ENCODE assay signal across 1 cellular context in the genomic region with DNA sequence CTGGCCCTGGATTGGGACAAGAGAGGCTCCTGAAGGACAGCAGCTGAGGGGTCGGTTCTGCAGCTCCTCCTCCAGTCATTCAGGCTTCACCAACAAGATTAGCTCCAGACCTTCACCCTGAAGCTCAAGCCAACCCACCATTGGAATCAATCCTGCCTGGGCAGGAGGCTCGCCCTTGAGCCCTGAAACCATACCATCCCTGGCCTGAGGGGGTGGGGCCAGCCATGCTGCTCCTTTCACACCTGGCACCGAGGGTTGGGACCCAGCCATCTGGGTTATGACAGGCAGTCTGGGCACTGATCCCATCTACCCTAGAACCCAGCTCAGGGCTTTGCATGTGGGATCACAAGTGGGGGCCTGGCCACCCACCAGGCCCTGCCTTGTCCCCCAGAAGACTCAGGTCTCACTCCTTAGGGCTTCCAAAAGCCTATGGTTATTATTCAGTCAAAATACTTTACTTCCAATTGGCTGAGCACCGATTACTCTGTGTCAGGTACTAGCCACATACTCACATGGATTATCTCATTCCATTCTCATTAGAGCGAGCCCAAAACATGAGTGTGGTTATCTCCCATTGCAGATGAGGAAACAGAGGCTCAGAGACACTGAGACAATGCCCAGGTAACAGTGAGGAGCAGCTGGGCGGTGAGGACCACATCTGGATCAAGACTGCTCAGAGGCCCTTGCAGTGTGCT.
TF ChIP-seq lines count a peak whose summit lies in the region.

No MANE protein-coding gene starts in this region.

TF ChIP-seq in IMR-90, 13 proteins besides CTCF, POLR2A, EP300 and RAD21:
- TF ChIP-seq NFE2L2 (IDR thresholded peaks at IDR 0.05; ENCODE audit: low read depth, low read length) (no peak), SMC3 (IDR thresholded peaks at IDR 0.05; ENCODE audit: low read depth, low read length) (no peak), MAZ (IDR thresholded peaks at IDR 0.05; ENCODE audit: borderline replicate concordance, low read depth, low read length) (no peak), BHLHE40 (IDR thresholded peaks at IDR 0.05; ENCODE audit: low read depth, low read length) (no peak), RCOR1 (IDR thresholded peaks at IDR 0.05; ENCODE audit: insufficient replicate concordance, low read length) (no peak), FOS (IDR thresholded peaks at IDR 0.05; ENCODE audit: low read depth, low read length) (no peak), RFX5 (IDR thresholded peaks at IDR 0.05; ENCODE audit: low read depth, low read length) (no peak), MXI1 (IDR thresholded peaks at IDR 0.05; ENCODE audit: borderline replicate concordance, low read depth, low read length) (no peak), ELK1 (IDR thresholded peaks at IDR 0.05; ENCODE audit: borderline replicate concordance, low read depth, low read length) (no peak), CHD1 (IDR thresholded peaks at IDR 0.05; ENCODE audit: low read depth, low read length) (no peak), CEBPB (IDR thresholded peaks at IDR 0.05; ENCODE audit: low read depth, low read length) (no peak)
- TF ChIP-seq, protein P1, sequence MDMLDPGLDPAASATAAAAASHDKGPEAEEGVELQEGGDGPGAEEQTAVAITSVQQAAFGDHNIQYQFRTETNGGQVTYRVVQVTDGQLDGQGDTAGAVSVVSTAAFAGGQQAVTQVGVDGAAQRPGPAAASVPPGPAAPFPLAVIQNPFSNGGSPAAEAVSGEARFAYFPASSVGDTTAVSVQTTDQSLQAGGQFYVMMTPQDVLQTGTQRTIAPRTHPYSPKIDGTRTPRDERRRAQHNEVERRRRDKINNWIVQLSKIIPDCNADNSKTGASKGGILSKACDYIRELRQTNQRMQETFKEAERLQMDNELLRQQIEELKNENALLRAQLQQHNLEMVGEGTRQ (IDR thresholded peaks at IDR 0.05; ENCODE audit: low read depth, low read length), result no peak
